Comparison of ENCODE assay signal across 9 cellular contexts in the genomic region with DNA sequence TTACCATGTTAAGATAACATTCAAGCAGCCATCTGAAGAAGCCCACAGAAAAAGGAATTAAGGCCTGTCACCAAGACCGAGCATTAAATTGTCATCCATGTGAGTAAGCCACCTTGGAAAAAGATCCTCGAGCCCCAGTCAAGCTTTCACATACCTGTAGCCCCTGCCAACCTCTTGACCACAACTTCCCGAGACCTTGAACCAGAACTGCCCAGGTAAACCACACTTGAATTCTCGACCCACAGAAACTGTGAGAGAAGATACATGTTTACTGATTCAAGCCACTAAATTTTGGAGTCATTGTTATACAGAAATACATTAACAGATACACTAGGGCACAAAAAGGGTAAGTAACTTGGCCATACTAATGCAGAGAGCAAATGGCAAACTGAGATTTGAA.
"Had no signal": no experiment of that assay in that cellular context is flagged by ENCODE, and none has a peak within 500 bp of the region (broad histone marks: within the 10 kb centered on the region; RNA-seq: fewer than 3 reads in every experiment).

No MANE protein-coding gene starts in this region.

- H3K9me3 ChIP-seq: HAP-1 had no signal

- H3K9ac ChIP-seq: GM23248 had no signal

- H3K36me3 ChIP-seq: HAP-1 had no signal

- ATAC-seq: HCT116 had no signal

- H3K9me3 Mint-ChIP-seq: HFFc6 had no signal

- H3K4me3 Mint-ChIP-seq: HFFc6 had no signal

- H3K27ac ChIP-seq: GM23248, HL-60 had no signal

- H2AFZ ChIP-seq: GM23248 had no signal

- H3K4me3 ChIP-seq: GM23248, HAP-1 had no signal

- H3K27ac Mint-ChIP-seq: HFFc6 had no signal

- DNase-seq: GM23248, GOT3, H7, HFFc6, IMR-90, KG1 had no signal
